ENCODE assay signal across 1 cellular context in the genomic region with DNA sequence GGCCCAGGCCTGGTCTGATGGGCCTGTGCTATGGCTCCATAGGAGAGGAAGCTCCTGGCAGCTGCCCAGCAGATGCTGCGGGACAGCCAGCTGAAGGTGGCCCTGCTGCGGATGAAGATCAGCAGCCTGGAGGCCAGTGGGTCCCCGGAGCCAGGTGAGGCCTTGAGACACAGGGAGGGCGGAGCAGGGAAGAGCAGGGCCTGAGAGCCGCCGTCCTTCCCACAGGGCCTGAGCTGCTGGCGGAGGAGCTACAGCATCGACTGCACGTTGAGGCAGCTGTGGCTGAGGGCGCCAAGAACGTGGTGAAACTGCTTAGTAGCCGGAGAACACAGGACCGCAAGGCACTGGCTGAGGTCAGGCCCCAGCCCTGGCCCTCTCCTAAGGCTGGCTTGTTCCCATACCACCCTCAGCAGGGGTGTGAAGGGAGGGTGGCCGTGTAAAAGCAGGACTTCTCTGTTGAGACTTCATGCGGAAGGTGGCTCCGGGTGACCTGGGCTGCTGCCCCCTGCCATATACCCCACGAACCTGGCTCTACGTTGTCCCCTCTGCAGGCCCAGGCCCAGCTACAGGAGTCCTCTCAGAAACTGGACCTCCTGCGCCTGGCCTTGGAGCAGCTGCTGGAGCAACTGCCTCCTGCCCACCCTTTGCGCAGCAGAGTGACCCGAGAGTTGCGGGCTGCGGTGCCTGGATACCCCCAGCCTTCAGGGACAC.
TF ChIP-seq lines count a peak whose summit lies in the region.

No MANE protein-coding gene starts in this region.

TF ChIP-seq in K562, 482 proteins besides CTCF, POLR2A, EP300 and RAD21:
- 0 out of 2 replicates have a peak, but pooled peaks have one; percentile 27 for TF ChIP-seq RBFOX2 (IDR thresholded peaks at IDR 0.05; ENCODE audit: low read depth, low read length)
- TF ChIP-seq, protein P1, sequence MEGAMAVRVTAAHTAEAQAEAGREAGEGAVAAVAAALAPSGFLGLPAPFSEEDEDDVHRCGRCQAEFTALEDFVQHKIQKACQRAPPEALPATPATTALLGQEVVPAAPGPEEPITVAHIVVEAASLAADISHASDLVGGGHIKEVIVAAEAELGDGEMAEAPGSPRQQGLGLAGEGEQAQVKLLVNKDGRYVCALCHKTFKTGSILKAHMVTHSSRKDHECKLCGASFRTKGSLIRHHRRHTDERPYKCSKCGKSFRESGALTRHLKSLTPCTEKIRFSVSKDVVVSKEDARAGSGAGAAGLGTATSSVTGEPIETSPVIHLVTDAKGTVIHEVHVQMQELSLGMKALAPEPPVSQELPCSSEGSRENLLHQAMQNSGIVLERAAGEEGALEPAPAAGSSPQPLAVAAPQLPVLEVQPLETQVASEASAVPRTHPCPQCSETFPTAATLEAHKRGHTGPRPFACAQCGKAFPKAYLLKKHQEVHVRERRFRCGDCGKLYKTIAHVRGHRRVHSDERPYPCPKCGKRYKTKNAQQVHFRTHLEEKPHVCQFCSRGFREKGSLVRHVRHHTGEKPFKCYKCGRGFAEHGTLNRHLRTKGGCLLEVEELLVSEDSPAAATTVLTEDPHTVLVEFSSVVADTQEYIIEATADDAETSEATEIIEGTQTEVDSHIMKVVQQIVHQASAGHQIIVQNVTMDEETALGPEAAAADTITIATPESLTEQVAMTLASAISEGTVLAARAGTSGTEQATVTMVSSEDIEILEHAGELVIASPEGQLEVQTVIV (CRISPR knock-in tag; IDR thresholded peaks at IDR 0.05; ENCODE audit: borderline replicate concordance), result no peak
- TF ChIP-seq POLR2G (IDR thresholded peaks at IDR 0.05; ENCODE audit: low read depth, low read length), result peak; percentile 65
